In the genomic region with DNA sequence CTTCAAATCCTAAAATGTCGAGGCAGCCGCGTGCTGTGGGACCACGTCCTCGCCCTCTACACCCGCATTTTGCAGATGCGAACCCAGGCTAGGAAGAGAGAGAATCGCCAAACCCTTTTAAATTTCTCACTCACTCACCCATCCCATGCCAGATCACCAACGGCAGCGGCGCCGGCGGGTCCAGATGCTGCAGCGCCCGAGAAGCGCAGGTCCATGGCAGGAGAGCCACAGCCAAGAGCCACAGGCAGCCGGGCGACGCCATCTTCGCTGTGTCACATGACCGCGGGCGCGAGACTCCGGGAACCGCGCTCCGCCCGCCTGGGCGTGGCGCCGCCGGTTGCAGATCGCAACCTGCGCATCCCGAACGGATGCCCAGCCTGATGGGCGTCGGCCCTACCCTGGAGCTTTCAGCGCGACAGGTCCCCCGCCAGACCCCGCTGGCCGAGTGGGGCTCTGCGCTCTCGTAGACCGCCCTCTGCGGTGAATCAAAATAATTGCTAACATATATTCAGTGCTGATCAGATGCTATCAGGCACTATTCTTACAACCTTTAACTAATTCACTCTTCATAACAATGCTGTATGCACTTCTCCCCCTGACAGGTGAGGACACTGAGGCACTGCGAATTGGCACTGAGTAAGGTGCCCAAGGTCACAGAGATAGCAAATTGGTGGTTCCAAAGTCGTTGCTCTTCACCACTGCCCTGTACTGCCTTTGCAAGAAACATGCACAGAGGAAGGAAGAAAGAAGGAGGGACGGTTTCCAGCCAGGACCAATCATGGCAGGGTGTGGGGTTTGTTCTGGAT, we compare ENCODE assay signal across 1 cellular context.
TF ChIP-seq lines count a peak whose summit lies in the region.

Gene PPT1, minus strand, starts transcription at position 276 of the 806 bp plus-strand sequence. Its CDS starts 14 bp downstream, at position 262.

TF ChIP-seq in HepG2, 621 proteins besides CTCF, POLR2A, EP300 and RAD21 (continued from another document and continues in another):
- TF ChIP-seq RBAK (CRISPR knock-in tag; IDR thresholded peaks at IDR 0.05), result no peak
- TF ChIP-seq THAP8 (CRISPR knock-in tag; IDR thresholded peaks at IDR 0.05; ENCODE audit: borderline replicate concordance), result no peak
- TF ChIP-seq SYNCRIP (IDR thresholded peaks at IDR 0.05; ENCODE audit: insufficient read depth, low read depth, low read length), result no peak
- TF ChIP-seq SRY (CRISPR knock-in tag; IDR thresholded peaks at IDR 0.05), result peak; percentile 58; the same call in 1 of the 2 replicates
- TF ChIP-seq ZSCAN22 (CRISPR knock-in tag; IDR thresholded peaks at IDR 0.05), result no peak
- TF ChIP-seq ZNF33B (CRISPR knock-in tag; IDR thresholded peaks at IDR 0.05), result 0 out of 2 replicates have a peak, but pooled peaks have one; percentile 39
- TF ChIP-seq MYC (CRISPR knock-in tag; IDR thresholded peaks at IDR 0.05; ENCODE audit: borderline replicate concordance), result no peak; the same call in 1 of the 2 replicates
- peak; percentile 87; the same call in 1 of the 2 replicates for TF ChIP-seq LBX2 (CRISPR knock-in tag; IDR thresholded peaks at IDR 0.05; ENCODE audit: borderline replicate concordance)
- TF ChIP-seq ZNF646 (CRISPR knock-in tag; IDR thresholded peaks at IDR 0.05), result no peak
- no peak for TF ChIP-seq FIP1L1 (IDR thresholded peaks at IDR 0.05; ENCODE audit: borderline replicate concordance, insufficient read depth, low read depth, low read length)
- TF ChIP-seq, protein P1, sequence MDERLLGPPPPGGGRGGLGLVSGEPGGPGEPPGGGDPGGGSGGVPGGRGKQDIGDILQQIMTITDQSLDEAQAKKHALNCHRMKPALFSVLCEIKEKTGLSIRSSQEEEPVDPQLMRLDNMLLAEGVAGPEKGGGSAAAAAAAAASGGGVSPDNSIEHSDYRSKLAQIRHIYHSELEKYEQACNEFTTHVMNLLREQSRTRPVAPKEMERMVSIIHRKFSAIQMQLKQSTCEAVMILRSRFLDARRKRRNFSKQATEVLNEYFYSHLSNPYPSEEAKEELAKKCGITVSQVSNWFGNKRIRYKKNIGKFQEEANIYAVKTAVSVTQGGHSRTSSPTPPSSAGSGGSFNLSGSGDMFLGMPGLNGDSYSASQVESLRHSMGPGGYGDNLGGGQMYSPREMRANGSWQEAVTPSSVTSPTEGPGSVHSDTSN (CRISPR knock-in tag; IDR thresholded peaks at IDR 0.05), result no peak
- TF ChIP-seq, protein P2, sequence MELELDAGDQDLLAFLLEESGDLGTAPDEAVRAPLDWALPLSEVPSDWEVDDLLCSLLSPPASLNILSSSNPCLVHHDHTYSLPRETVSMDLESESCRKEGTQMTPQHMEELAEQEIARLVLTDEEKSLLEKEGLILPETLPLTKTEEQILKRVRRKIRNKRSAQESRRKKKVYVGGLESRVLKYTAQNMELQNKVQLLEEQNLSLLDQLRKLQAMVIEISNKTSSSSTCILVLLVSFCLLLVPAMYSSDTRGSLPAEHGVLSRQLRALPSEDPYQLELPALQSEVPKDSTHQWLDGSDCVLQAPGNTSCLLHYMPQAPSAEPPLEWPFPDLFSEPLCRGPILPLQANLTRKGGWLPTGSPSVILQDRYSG (CRISPR knock-in tag; IDR thresholded peaks at IDR 0.05), result no peak
- no peak for TF ChIP-seq RFX5 (IDR thresholded peaks at IDR 0.05; ENCODE audit: low read depth, low read length)
- no peak for TF ChIP-seq MBNL3 (CRISPR knock-in tag; conservative IDR thresholded peaks at IDR 0.05)
- TF ChIP-seq, protein P3, sequence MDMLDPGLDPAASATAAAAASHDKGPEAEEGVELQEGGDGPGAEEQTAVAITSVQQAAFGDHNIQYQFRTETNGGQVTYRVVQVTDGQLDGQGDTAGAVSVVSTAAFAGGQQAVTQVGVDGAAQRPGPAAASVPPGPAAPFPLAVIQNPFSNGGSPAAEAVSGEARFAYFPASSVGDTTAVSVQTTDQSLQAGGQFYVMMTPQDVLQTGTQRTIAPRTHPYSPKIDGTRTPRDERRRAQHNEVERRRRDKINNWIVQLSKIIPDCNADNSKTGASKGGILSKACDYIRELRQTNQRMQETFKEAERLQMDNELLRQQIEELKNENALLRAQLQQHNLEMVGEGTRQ (IDR thresholded peaks at IDR 0.05; ENCODE audit: low read depth, low read length), result peak; percentile 77
- TF ChIP-seq, protein P3 (CRISPR knock-in tag; IDR thresholded peaks at IDR 0.05; ENCODE audit: borderline replicate concordance), result peak; percentile 96
- TF ChIP-seq AHR (CRISPR knock-in tag; IDR thresholded peaks at IDR 0.05), result peak; percentile 95; the same call in 1 of the 2 replicates
- 0 out of 2 replicates have a peak, but pooled peaks have one; percentile 62 for TF ChIP-seq ZBTB39 (CRISPR knock-in tag; IDR thresholded peaks at IDR 0.05)
- no peak for TF ChIP-seq NCOR1 (IDR thresholded peaks at IDR 0.05; ENCODE audit: borderline replicate concordance, low read length)
- TF ChIP-seq ZNF441 (CRISPR knock-in tag; IDR thresholded peaks at IDR 0.05; ENCODE audit: borderline replicate concordance), result peak; percentile 71; the same call in 1 of the 2 replicates
- TF ChIP-seq ZNF34 (CRISPR knock-in tag; IDR thresholded peaks at IDR 0.05; ENCODE audit: borderline replicate concordance), result no peak
- TF ChIP-seq, protein P4, sequence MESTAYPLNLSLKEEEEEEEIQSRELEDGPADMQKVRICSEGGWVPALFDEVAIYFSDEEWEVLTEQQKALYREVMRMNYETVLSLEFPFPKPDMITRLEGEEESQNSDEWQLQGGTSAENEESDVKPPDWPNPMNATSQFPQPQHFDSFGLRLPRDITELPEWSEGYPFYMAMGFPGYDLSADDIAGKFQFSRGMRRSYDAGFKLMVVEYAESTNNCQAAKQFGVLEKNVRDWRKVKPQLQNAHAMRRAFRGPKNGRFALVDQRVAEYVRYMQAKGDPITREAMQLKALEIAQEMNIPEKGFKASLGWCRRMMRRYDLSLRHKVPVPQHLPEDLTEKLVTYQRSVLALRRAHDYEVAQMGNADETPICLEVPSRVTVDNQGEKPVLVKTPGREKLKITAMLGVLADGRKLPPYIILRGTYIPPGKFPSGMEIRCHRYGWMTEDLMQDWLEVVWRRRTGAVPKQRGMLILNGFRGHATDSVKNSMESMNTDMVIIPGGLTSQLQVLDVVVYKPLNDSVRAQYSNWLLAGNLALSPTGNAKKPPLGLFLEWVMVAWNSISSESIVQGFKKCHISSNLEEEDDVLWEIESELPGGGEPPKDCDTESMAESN (CRISPR knock-in tag; conservative IDR thresholded peaks at IDR 0.05), result peak; percentile 71; the same call in 1 of the 2 replicates
- peak; percentile 74 for TF ChIP-seq YEATS2 (CRISPR knock-in tag; IDR thresholded peaks at IDR 0.05; ENCODE audit: borderline replicate concordance)
- peak; percentile 84; the same call in 1 of the 2 replicates for TF ChIP-seq ZIK1 (CRISPR knock-in tag; IDR thresholded peaks at IDR 0.05; ENCODE audit: borderline replicate concordance, low read depth)
- TF ChIP-seq SNRNP70 (IDR thresholded peaks at IDR 0.05; ENCODE audit: low read depth, low read length), result no peak
- TF ChIP-seq MTERF4 (CRISPR knock-in tag; IDR thresholded peaks at IDR 0.05), result no peak
- TF ChIP-seq, protein P5, sequence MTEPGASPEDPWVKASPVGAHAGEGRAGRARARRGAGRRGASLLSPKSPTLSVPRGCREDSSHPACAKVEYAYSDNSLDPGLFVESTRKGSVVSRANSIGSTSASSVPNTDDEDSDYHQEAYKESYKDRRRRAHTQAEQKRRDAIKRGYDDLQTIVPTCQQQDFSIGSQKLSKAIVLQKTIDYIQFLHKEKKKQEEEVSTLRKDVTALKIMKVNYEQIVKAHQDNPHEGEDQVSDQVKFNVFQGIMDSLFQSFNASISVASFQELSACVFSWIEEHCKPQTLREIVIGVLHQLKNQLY (CRISPR knock-in tag; IDR thresholded peaks at IDR 0.05), result 0 out of 2 replicates have a peak, but pooled peaks have one; percentile 22
- no peak for TF ChIP-seq NCOA5 (CRISPR knock-in tag; IDR thresholded peaks at IDR 0.05)
- TF ChIP-seq SOX6 (IDR thresholded peaks at IDR 0.05), result no peak
- peak; percentile 16; the same call in 1 of the 2 replicates for TF ChIP-seq SOX6 (CRISPR knock-in tag; IDR thresholded peaks at IDR 0.05)
- TF ChIP-seq ZFP36 (IDR thresholded peaks at IDR 0.05; ENCODE audit: borderline replicate concordance, low read depth, low read length, partially characterized antibody), result no peak
- TF ChIP-seq HOXD1 (CRISPR knock-in tag; IDR thresholded peaks at IDR 0.05), result no peak
- peak; percentile 91 for TF ChIP-seq ZNF451 (CRISPR knock-in tag; IDR thresholded peaks at IDR 0.05)
- no peak for TF ChIP-seq GTF3A (CRISPR knock-in tag; conservative IDR thresholded peaks at IDR 0.05)
- TF ChIP-seq ZNF547 (CRISPR knock-in tag; IDR thresholded peaks at IDR 0.05), result peak; percentile 91; the same call in 1 of the 2 replicates
- TF ChIP-seq ZNF232 (CRISPR knock-in tag; IDR thresholded peaks at IDR 0.05; ENCODE audit: borderline replicate concordance), result no peak
- no peak for TF ChIP-seq ISX (CRISPR knock-in tag; conservative IDR thresholded peaks at IDR 0.05)
- TF ChIP-seq ZNF17 (CRISPR knock-in tag; IDR thresholded peaks at IDR 0.05), result no peak
- TF ChIP-seq ZNF775 (CRISPR knock-in tag; IDR thresholded peaks at IDR 0.05; ENCODE audit: borderline replicate concordance), result no peak
- TF ChIP-seq SPEN (CRISPR knock-in tag; IDR thresholded peaks at IDR 0.05; ENCODE audit: low read depth), result peak; percentile 83
